25 cellular contexts compared by ENCODE assay signal in the genomic region with DNA sequence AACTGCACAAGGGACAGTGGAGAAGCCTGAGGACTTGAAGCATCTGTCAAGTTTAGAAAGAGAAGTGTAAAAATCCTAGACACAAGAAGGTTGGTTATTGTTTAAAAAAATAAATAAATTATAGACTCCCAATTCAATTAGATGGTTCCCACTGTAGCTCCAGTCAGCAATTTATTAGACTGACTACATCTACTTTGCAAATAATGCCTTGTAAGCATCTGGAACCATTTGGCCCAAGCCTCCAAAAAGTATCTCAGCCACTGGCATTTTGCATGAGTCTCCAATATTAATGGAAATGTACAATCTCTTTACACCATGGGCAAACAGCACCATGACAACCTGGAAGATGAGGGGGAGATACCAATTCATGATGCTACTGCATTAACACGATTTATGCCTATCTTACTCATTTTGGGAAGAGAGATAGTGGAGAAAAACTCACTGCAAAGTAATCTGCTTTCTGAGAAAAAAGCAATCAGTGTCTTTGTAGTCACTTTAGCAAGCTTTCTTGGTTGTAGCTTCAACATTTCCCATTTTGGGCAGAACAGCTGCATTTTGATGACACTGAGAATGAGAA. TPM values are rescaled to one million over a fixed set of nuclear protein-coding genes. Genes with fewer than 3 reads are reported as not detected.
"Had no signal": no experiment of that assay in that cellular context is flagged by ENCODE, and none has a peak within 500 bp of the region (broad histone marks: within the 10 kb centered on the region; RNA-seq: fewer than 3 reads in every experiment).

No MANE protein-coding gene starts in this region.

- H3K4me3 ChIP-seq: breast epithelium, gastroesophageal sphincter, hepatocyte, ovary, skin epidermis, testis, transverse colon had no signal

- H3K27me3 ChIP-seq: breast epithelium, ovary, testis, transverse colon had no signal

- DNase-seq: activated B cell treated with CpG ODN at 0.5 μM for 24 hours; activated CD4-positive, alpha-beta T cell treated with anti-CD3 and anti-CD28 coated beads, Interleukin-2, amount 50 U/mL, for 1 hour; activated CD8-positive, alpha-beta memory T cell treated with anti-CD3 and anti-CD28 coated beads, Interleukin-2, amount 10 ng/mL, durations not matched to agents 7 days and 5 days; activated CD8-positive, alpha-beta T cell treated with anti-CD3 and anti-CD28 coated beads, Interleukin-2, amount 10 ng/mL, durations not matched to agents 7 days and 5 days; activated naive CD8-positive, alpha-beta T cell treated with anti-CD3 and anti-CD28 coated beads, Interleukin-2, amount 50 U/mL, for 24 hours; activated T-cell treated with anti-CD3 and anti-CD28 coated beads, Interleukin-2, amount 50 U/mL, for 48 hours; central memory CD4-positive, alpha-beta T cell; effector CD4-positive, alpha-beta T cell; left cardiac atrium; mammary epithelial cell; ovary; stimulated activated CD4-positive, alpha-beta T cell treated with anti-CD3 and anti-CD28 coated beads, Interleukin-12 subunit alpha, Interleukin-12 subunit beta, amount 100 ng/mL, for 4 hours; stimulated activated CD4-positive, alpha-beta T cell treated with anti-CD3 and anti-CD28 coated beads, Interleukin-4, amount 100 ng/mL, for 1 hour; stimulated activated naive CD8-positive, alpha-beta T cell treated with anti-CD3 and anti-CD28 coated beads, Interleukin-15, Interleukin-2, amounts not matched to agents 100 U/mL and 50 U/mL, for 24 hours; testis; transverse colon had no signal

- H2AFZ ChIP-seq: hepatocyte had no signal

- H3K4me1 ChIP-seq: breast epithelium, gastroesophageal sphincter, testis, transverse colon had no signal

- ATAC-seq: activated CD8-positive, alpha-beta memory T cell treated with anti-CD3 and anti-CD28 coated beads, Interleukin-2, amount 10 ng/mL, durations not matched to agents 7 days and 5 days; activated CD8-positive, alpha-beta T cell treated with anti-CD3 and anti-CD28 coated beads, Interleukin-2, amount 10 ng/mL, durations not matched to agents 7 days and 5 days; activated naive CD8-positive, alpha-beta T cell treated with anti-CD3 and anti-CD28 coated beads, Interleukin-2, amount 50 U/mL, for 24 hours; gastroesophageal sphincter; left cardiac atrium; sciatic nerve; stimulated activated naive CD8-positive, alpha-beta T cell treated with anti-CD3 and anti-CD28 coated beads, Interleukin-15, Interleukin-2, amounts not matched to agents 100 U/mL and 50 U/mL, for 24 hours had no signal

- H3K36me3 ChIP-seq: breast epithelium, gastroesophageal sphincter, ovary, transverse colon had no signal

- H3K27ac ChIP-seq: breast epithelium, gastroesophageal sphincter, hepatocyte, ovary, skin epidermis, testis, transverse colon had no signal

- H3K9me3 ChIP-seq: breast epithelium, gastroesophageal sphincter, ovary, testis, transverse colon had no signal

RNA-seq across cellular contexts. Expression of gene NYAP2, which starts 2.8 kb away (rescaled TPM):
- total RNA-seq: activated CD8-positive, alpha-beta memory T cell treated with anti-CD3 and anti-CD28 coated beads, Interleukin-2, amount 10 ng/mL, durations not matched to agents 7 days and 5 days; activated CD8-positive, alpha-beta T cell treated with anti-CD3 and anti-CD28 coated beads, Interleukin-2, amount 10 ng/mL, durations not matched to agents 7 days and 5 days; activated T-helper 2 cell treated with anti-CD3 and anti-CD28 coated beads, Interferon-gamma antibody, Interleukin-2, Interleukin-4, amounts not matched to agents 10 μg/mL and 5 μg/mL and 100 μg/mL, durations not matched to agents 14 hours and 24 hours and 36 hours; epithelial cell of proximal tubule; left cardiac atrium; liver; mammary epithelial cell; renal cortical epithelial cell had no signal
